12 cellular contexts compared by ENCODE assay signal in genomic region chr4:8762356-8762755, GRCh38.
"Had no signal": no experiment of that assay in that cellular context is flagged by ENCODE, and none has a peak within 500 bp of the region (broad histone marks: within the 10 kb centered on the region; RNA-seq: fewer than 3 reads in every experiment).

No MANE protein-coding gene starts in this region.

- H3K27me3 ChIP-seq: cardiac muscle cell had no signal

- H3K27ac ChIP-seq: cardiac muscle cell, esophagus muscularis mucosa, thoracic aorta had no signal

- ATAC-seq: naive thymus-derived CD4-positive, alpha-beta T cell; sciatic nerve; stimulated activated effector memory CD8-positive, alpha-beta T cell treated with anti-CD3 and anti-CD28 coated beads, Interleukin-12 subunit alpha, Interleukin-12 subunit beta, amount 100 ng/mL, for 72 hours had no signal

- H3K36me3 ChIP-seq: cardiac muscle cell, esophagus muscularis mucosa, thoracic aorta had no signal

- DNase-seq: activated CD4-positive, alpha-beta T cell treated with anti-CD3 and anti-CD28 coated beads, Interleukin-2, amount 10 ng/mL, durations not matched to agents 7 days and 5 days; activated CD8-positive, alpha-beta memory T cell treated with anti-CD3 and anti-CD28 coated beads for 24 hours; activated naive CD4-positive, alpha-beta T cell; hypothalamus; mammary epithelial cell; naive thymus-derived CD4-positive, alpha-beta T cell; nucleus accumbens had no signal

- H3K4me3 ChIP-seq: cardiac muscle cell, esophagus muscularis mucosa, thoracic aorta had no signal

- H3K9me3 ChIP-seq: esophagus muscularis mucosa, thoracic aorta had no signal
